In genomic region chr7:92594746-92595145, GRCh38 we compare ENCODE assay signal across 22 cellular contexts.
"Had no signal": no experiment of that assay in that cellular context is flagged by ENCODE, and none has a peak within 500 bp of the region (broad histone marks: within the 10 kb centered on the region; RNA-seq: fewer than 3 reads in every experiment).

No MANE protein-coding gene starts in this region.

- H3K9me3 Mint-ChIP-seq: naive thymus-derived CD4-positive, alpha-beta T cell; nephron progenitor cell; stimulated activated naive B cell treated with anti-CD40 and anti-IgM and Interleukin-4, amounts not matched to agents 10 μg/mL and 1 μg/mL and 100 μg/mL, for 72 hours; type B pancreatic cell had no signal

- H3K9me3 ChIP-seq: colonic mucosa, esophagus squamous epithelium, psoas muscle, suprapubic skin, thyroid gland, uterus had no signal

- DNase-seq: colonic mucosa; esophagus squamous epithelium; head of caudate nucleus; left colon; left ventricle myocardium superior; mesendoderm; naive thymus-derived CD4-positive, alpha-beta T cell; nephron progenitor cell; psoas muscle; retina; stimulated activated CD4-positive, alpha-beta T cell treated with anti-CD3 and anti-CD28 coated beads, Interleukin-2, amount 100 ng/mL, for 24 hours; stimulated activated CD4-positive, alpha-beta T cell treated with anti-CD3 and anti-CD28 coated beads, Interleukin-4, amount 100 ng/mL, for 4 hours; stimulated activated naive B cell treated with anti-CD40 and anti-IgM and Interleukin-4, amounts not matched to agents 10 μg/mL and 1 μg/mL and 100 μg/mL, for 72 hours; thyroid gland; uterus had no signal

- H3K27me3 Mint-ChIP-seq: stimulated activated naive B cell treated with anti-CD40 and anti-IgM and Interleukin-4, amounts not matched to agents 10 μg/mL and 1 μg/mL and 100 μg/mL, for 72 hours had no signal

- H3K4me3 ChIP-seq: colonic mucosa, esophagus squamous epithelium, hepatocyte, lung, psoas muscle, skin epidermis, suprapubic skin, thyroid gland, uterus had no signal

- H3K27ac ChIP-seq: colonic mucosa, esophagus squamous epithelium, foreskin keratinocyte, hepatocyte, psoas muscle, skin epidermis, suprapubic skin, thyroid gland, uterus had no signal

- H2AFZ ChIP-seq: hepatocyte had no signal

- H3K27ac Mint-ChIP-seq: naive thymus-derived CD4-positive, alpha-beta T cell; nephron progenitor cell; stimulated activated naive B cell treated with anti-CD40 and anti-IgM and Interleukin-4, amounts not matched to agents 10 μg/mL and 1 μg/mL and 100 μg/mL, for 72 hours; type B pancreatic cell had no signal

- H3K4me1 ChIP-seq: colonic mucosa, psoas muscle, thyroid gland, uterus had no signal

- H3K4me3 Mint-ChIP-seq: naive thymus-derived CD4-positive, alpha-beta T cell; nephron progenitor cell; stimulated activated naive B cell treated with anti-CD40 and anti-IgM and Interleukin-4, amounts not matched to agents 10 μg/mL and 1 μg/mL and 100 μg/mL, for 72 hours; type B pancreatic cell had no signal

- ATAC-seq: left colon; left ventricle myocardium superior; naive thymus-derived CD4-positive, alpha-beta T cell; psoas muscle; sciatic nerve; stimulated activated naive B cell treated with anti-CD40 and anti-IgM and Interleukin-4, amounts not matched to agents 10 μg/mL and 1 μg/mL and 100 μg/mL, for 72 hours had no signal

- H3K36me3 ChIP-seq: colonic mucosa, esophagus squamous epithelium, suprapubic skin, thyroid gland, uterus had no signal

- H3K4me2 ChIP-seq: hepatocyte had no signal

- H3K27me3 ChIP-seq: colonic mucosa, foreskin keratinocyte, hepatocyte, suprapubic skin, thyroid gland, uterus had no signal

- H3K36me3 Mint-ChIP-seq: naive thymus-derived CD4-positive, alpha-beta T cell; stimulated activated naive B cell treated with anti-CD40 and anti-IgM and Interleukin-4, amounts not matched to agents 10 μg/mL and 1 μg/mL and 100 μg/mL, for 72 hours; type B pancreatic cell had no signal

- H3K4me1 Mint-ChIP-seq: nephron progenitor cell had no signal
